ENCODE assay signal across 8 cellular contexts in the genomic region with DNA sequence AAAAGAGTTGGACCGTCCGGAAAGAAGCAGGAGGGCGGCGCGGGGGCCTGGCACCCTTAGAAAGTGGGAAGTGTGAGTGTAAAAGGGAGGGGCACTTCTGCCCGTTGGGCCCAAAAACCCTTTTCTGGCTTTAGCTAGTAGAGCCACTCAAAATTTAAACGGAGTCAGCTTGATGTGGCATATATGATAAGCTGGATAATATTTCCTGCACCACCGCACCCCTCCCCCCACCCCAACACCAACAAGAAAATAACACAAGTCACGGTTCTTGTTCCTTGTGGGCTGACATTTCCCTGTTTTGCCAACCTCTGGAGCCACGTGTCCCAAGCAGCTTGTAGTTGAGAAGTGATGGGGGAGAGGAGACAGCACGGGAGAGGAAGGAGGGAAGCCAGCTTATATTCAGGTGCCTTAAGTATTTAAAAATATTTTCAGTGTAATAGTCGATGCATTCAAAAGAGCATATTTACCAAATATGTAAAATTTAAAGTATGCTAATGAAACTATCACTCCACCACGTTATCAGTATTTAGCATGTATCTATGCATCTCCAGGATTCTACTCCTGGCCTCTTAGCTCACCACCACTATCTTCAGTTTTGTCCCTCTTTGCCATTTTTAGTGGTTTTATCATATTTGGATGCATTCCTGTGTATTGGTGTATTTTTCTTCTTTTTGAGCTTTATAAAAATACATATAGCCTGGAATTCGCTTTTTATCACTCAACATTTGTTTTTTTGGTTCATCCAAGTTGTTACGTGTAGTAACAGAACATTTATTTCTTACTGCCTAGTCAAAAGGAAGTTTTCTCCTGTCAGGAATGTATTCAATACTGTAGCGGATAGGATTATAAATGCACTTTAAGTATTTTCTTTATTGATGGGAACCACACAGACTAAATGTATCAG. TPM values are rescaled to one million over a fixed set of nuclear protein-coding genes. Genes with fewer than 3 reads are reported as not detected.
DNase-seq lines count a peak whose midpoint lies in the region; ATAC-seq and TF ChIP-seq lines count a peak whose summit lies in the region.

No MANE protein-coding gene starts in this region.

- no peak for TF ChIP-seq CTCF in RWPE1 (conservative IDR thresholded peaks at IDR 0.05; ENCODE audit: low read depth)
- TF ChIP-seq CTCF in coronary artery (IDR thresholded peaks at IDR 0.05) = no peak
- no peak for TF ChIP-seq CTCF in liver (IDR thresholded peaks at IDR 0.05; ENCODE audit: low read depth, low read length, missing input control)

- DNase-seq in DMS79 treated with DMSO at 0.1 percent for 48 hours (lab: John Stamatoyannopoulos, UW) (peak; percentile 64), RWPE1 (ENCODE audit: low spot score) (peak; percentile 76), coronary artery (ENCODE audit: low spot score) (no peak), substantia nigra (lab: John Stamatoyannopoulos, UW) (peak in 26 of 49 donors; percentile 8 to 85 (median 46)), T1000 (lab: John Stamatoyannopoulos, UW) (no peak)

- TF ChIP-seq EP300 in Ishikawa (IDR thresholded peaks at IDR 0.05; ENCODE audit: borderline replicate concordance) = no peak

- peaks cover 2 to 16% (median 5%) of the 10 kb centered on the region in 4 donors for H3K4me1 ChIP-seq in liver (ENCODE audit: control insufficient read depth in 4 of 4, insufficient read depth in 4 of 4, low read length in 3 of 4)

- H3K27ac ChIP-seq in RWPE1 (peak overlapping the region; percentile 99), coronary artery (peak overlapping the region; percentile 98 to 99), liver (ENCODE audit: low read depth in 1 of 2, low read length in 2 of 2) (peak overlapping the region; percentile 92 to 100), substantia nigra (ENCODE audit: low read depth, low read length, poor library complexity, severe bottlenecking) (peak overlapping the region; percentile 98)

- POLR2A ChIA-PET in RWPE1 (lab: Yijun Ruan, JAX; ENCODE audit: low non-redundant PET) = interaction anchor here (0.6 to 2.1 kb wide), 11 partner anchors 12 to 1733 kb away, joined by 3 to 19 read pairs (median 4); partner anchors contain the start of genes CAMSAP2 and KIF14

- 16% methylated on average over 16 of the region's 16 CpGs for WGBS in liver

- H3K4me3 ChIP-seq in coronary artery = peak overlapping the region; percentile 86
- peak overlapping the region; percentile 68 to 87 (median 83) for H3K4me3 ChIP-seq in liver (ENCODE audit: low read depth in 1 of 3, low read length in 3 of 3)

- CTCF ChIA-PET in RWPE1 (lab: Yijun Ruan, JAX) = interaction anchor here (0.6 to 1.6 kb wide), 10 partner anchors 12 to 619 kb away, joined by 3 to 8 read pairs (median 4); no protein-coding TSS in a partner anchor

- no peaks in the 10 kb centered on the region for H3K27me3 ChIP-seq in liver (ENCODE audit: control insufficient read depth in 4 of 4, insufficient read depth in 4 of 4, low read length in 3 of 4)

- no peaks in the 10 kb centered on the region for H3K9me3 ChIP-seq in liver (ENCODE audit: control insufficient read depth in 4 of 4, low read length in 3 of 4)

- TF ChIP-seq RAD21 in Ishikawa (IDR thresholded peaks at IDR 0.05; ENCODE audit: low read depth) (no peak), liver (IDR thresholded peaks at IDR 0.05) (no peak)

- peak; percentile 10 for ATAC-seq in GM21367 (IDR thresholded peaks at IDR 0.05; ENCODE audit: unreplicated experiment)

- peak overlapping the region; percentile 61 to 63 for H3K9ac ChIP-seq in liver (ENCODE audit: low read depth in 1 of 2, low read length in 2 of 2)

- H3K36me3 ChIP-seq in liver (ENCODE audit: control insufficient read depth in 4 of 4, insufficient read depth in 3 of 4, low read depth in 1 of 4, low read length in 3 of 4) = peaks cover 0 to 6% (median 0%) of the 10 kb centered on the region in 4 donors

TF ChIP-seq in Ishikawa, 13 proteins besides CTCF, POLR2A, EP300 and RAD21 (continues in another document):
- TF ChIP-seq TEAD4 (IDR thresholded peaks at IDR 0.05) (peak; percentile 7; the same call in 1 of the 2 replicates), REST (IDR thresholded peaks at IDR 0.05; ENCODE audit: low read depth) (no peak), TAF1 (IDR thresholded peaks at IDR 0.05; ENCODE audit: low read depth) (no peak), FOXM1 (IDR thresholded peaks at IDR 0.05; ENCODE audit: borderline replicate concordance, low read depth) (no peak), CREB1 (IDR thresholded peaks at IDR 0.05; ENCODE audit: low read depth) (0 out of 2 replicates have a peak, but pooled peaks have one; percentile 3), NFIC (IDR thresholded peaks at IDR 0.05) (no peak), EGR1 (IDR thresholded peaks at IDR 0.05) (no peak; the same call in 1 of the 2 replicates), TCF12 (IDR thresholded peaks at IDR 0.05; ENCODE audit: low read depth) (no peak; the same call in 1 of the 2 replicates)
- TF ChIP-seq, protein P1, sequence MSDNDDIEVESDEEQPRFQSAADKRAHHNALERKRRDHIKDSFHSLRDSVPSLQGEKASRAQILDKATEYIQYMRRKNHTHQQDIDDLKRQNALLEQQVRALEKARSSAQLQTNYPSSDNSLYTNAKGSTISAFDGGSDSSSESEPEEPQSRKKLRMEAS (IDR thresholded peaks at IDR 0.05) = peak; percentile 92

TF ChIP-seq in liver, 16 proteins besides CTCF, POLR2A, EP300 and RAD21:
- TF ChIP-seq JUND (IDR thresholded peaks at IDR 0.05) = no peak
- TF ChIP-seq HNF4G (IDR thresholded peaks at IDR 0.05) = no peak

RNA-seq across cellular contexts. Expression of gene DDX59, which starts 0.8 kb away (rescaled TPM):
- 10 to 100 TPM; 10.2 to 12.1 TPM for total RNA-seq in liver
- polyA plus RNA-seq in liver = 1 to 10 TPM; 5.8 to 7.0 TPM

RNA-seq across cellular contexts. Expression of gene KIF14, which starts 49.9 kb away (rescaled TPM):
- 1 to 10 TPM in 1 of 2 donors, under 1 TPM in 1; 0.17 to 8.8 TPM for total RNA-seq in liver
- under 1 TPM; 0.13 to 0.28 TPM for polyA plus RNA-seq in liver

Comparison
In these comparisons a context has a peak if more than half of its experiments do, and no peak if none do; other contexts are left out.
1. DNase-seq: peak in DMS79 treated with DMSO at 0.1 percent for 48 hours (single experiment), RWPE1 (single experiment) and substantia nigra (26 of 49); none in coronary artery (single experiment) and T1000 (single experiment).
2. Peak in every context shown above with its lines, with median percentiles within 50 percentile points of each other: H3K27ac ChIP-seq.